Comparison of ENCODE assay signal across 8 cellular contexts in genomic region chr17:17042381-17042736, GRCh38. TPM values are rescaled to one million over a fixed set of nuclear protein-coding genes. Genes with fewer than 3 reads are reported as not detected.
DNase-seq lines count a peak whose midpoint lies in the region; ATAC-seq and TF ChIP-seq lines count a peak whose summit lies in the region.

TSS of gene MPRIP (plus strand) at chr17:17042457. CDS start at chr17:17042849, 392 bp downstream.

- no peak for ATAC-seq in GM18873 (IDR thresholded peaks at IDR 0.05; ENCODE audit: low FRiP score, unreplicated experiment)

- no peaks in the 10 kb centered on the region for H3K27me3 Mint-ChIP-seq in activated CD4-positive, alpha-beta T cell treated with anti-CD3 and anti-CD28 coated beads, Interleukin-2, amount 10 ng/mL, durations not matched to agents 24 days and 14 days
- peaks cover 2% of the 10 kb centered on the region for H3K27me3 Mint-ChIP-seq in activated T-helper 1 cell treated with anti-CD3 and anti-CD28 coated beads, Interleukin-12 subunit alpha, Interleukin-12 subunit beta, Interleukin-2, Interleukin-4 antibody, amounts not matched to agents 30 ng/mL and 10 ng/mL and 1 ng/mL, durations not matched to agents 14 hours and 24 hours and 36 hours (ENCODE audit: insufficient read depth)

- peaks cover 0 to 51% of the 10 kb centered on the region in 2 donors for H3K4me1 ChIP-seq in right atrium auricular region
- H3K4me1 ChIP-seq in skeletal muscle satellite cell (ENCODE audit: control insufficient read depth, insufficient read depth, low read length), result peaks cover 40% of the 10 kb centered on the region

- H3K36me3 ChIP-seq in right atrium auricular region (no peaks in the 10 kb centered on the region), skeletal muscle satellite cell (ENCODE audit: insufficient read depth, low read length) (peaks cover 6% of the 10 kb centered on the region)

- intact Hi-C loops in activated CD4-positive, alpha-beta T cell treated with anti-CD3 and anti-CD28 coated beads, Interleukin-2, amount 10 ng/mL, durations not matched to agents 24 days and 14 days (cut with micrococcal nuclease), result loop anchor here (2.0 to 5.0 kb wide), 2 partner anchors 75 to 262 kb away; no protein-coding TSS in a partner anchor
- intact Hi-C loops in activated T-helper 1 cell treated with anti-CD3 and anti-CD28 coated beads, Interleukin-12 subunit alpha, Interleukin-12 subunit beta, Interleukin-2, Interleukin-4 antibody, amounts not matched to agents 30 ng/mL and 10 ng/mL and 1 ng/mL, durations not matched to agents 14 hours and 24 hours and 36 hours (cut with micrococcal nuclease), result loop anchor here (2.0 to 10.0 kb wide), 4 partner anchors 76 to 712 kb away; partner anchors contain the start of gene FLCN

- peak within 1 kb of the TSS; percentile 92 for H3K9ac ChIP-seq in skeletal muscle satellite cell (ENCODE audit: low read depth, low read length)

- H3K9me3 Mint-ChIP-seq in activated CD4-positive, alpha-beta T cell treated with anti-CD3 and anti-CD28 coated beads, Interleukin-2, amount 10 ng/mL, durations not matched to agents 24 days and 14 days, result no peaks in the 10 kb centered on the region
- no peaks in the 10 kb centered on the region for H3K9me3 Mint-ChIP-seq in activated T-helper 1 cell treated with anti-CD3 and anti-CD28 coated beads, Interleukin-12 subunit alpha, Interleukin-12 subunit beta, Interleukin-2, Interleukin-4 antibody, amounts not matched to agents 30 ng/mL and 10 ng/mL and 1 ng/mL, durations not matched to agents 14 hours and 24 hours and 36 hours

- H3K4me3 Mint-ChIP-seq in activated CD4-positive, alpha-beta T cell treated with anti-CD3 and anti-CD28 coated beads, Interleukin-2, amount 10 ng/mL, durations not matched to agents 24 days and 14 days, result peak within 1 kb of the TSS; percentile 99
- peak within 1 kb of the TSS; percentile 96 for H3K4me3 Mint-ChIP-seq in activated T-helper 1 cell treated with anti-CD3 and anti-CD28 coated beads, Interleukin-12 subunit alpha, Interleukin-12 subunit beta, Interleukin-2, Interleukin-4 antibody, amounts not matched to agents 30 ng/mL and 10 ng/mL and 1 ng/mL, durations not matched to agents 14 hours and 24 hours and 36 hours

- peaks cover 36% of the 10 kb centered on the region for H3K4me1 Mint-ChIP-seq in activated CD4-positive, alpha-beta T cell treated with anti-CD3 and anti-CD28 coated beads, Interleukin-2, amount 10 ng/mL, durations not matched to agents 24 days and 14 days
- H3K4me1 Mint-ChIP-seq in activated T-helper 1 cell treated with anti-CD3 and anti-CD28 coated beads, Interleukin-12 subunit alpha, Interleukin-12 subunit beta, Interleukin-2, Interleukin-4 antibody, amounts not matched to agents 30 ng/mL and 10 ng/mL and 1 ng/mL, durations not matched to agents 14 hours and 24 hours and 36 hours (ENCODE audit: low read depth), result peaks cover 41% of the 10 kb centered on the region

- peak within 1 kb of the TSS; percentile 94 for H3K4me2 ChIP-seq in skeletal muscle satellite cell (ENCODE audit: low read length)

- H3K4me3 ChIP-seq in right atrium auricular region, result peak within 1 kb of the TSS; percentile 65 to 84
- peak within 1 kb of the TSS; percentile 87 for H3K4me3 ChIP-seq in skeletal muscle satellite cell (ENCODE audit: low read length)

- peaks cover 3% of the 10 kb centered on the region for H3K36me3 Mint-ChIP-seq in activated CD4-positive, alpha-beta T cell treated with anti-CD3 and anti-CD28 coated beads, Interleukin-2, amount 10 ng/mL, durations not matched to agents 24 days and 14 days (ENCODE audit: low read depth)
- H3K36me3 Mint-ChIP-seq in activated T-helper 1 cell treated with anti-CD3 and anti-CD28 coated beads, Interleukin-12 subunit alpha, Interleukin-12 subunit beta, Interleukin-2, Interleukin-4 antibody, amounts not matched to agents 30 ng/mL and 10 ng/mL and 1 ng/mL, durations not matched to agents 14 hours and 24 hours and 36 hours (ENCODE audit: low read depth), result peaks cover 1% of the 10 kb centered on the region

- H3K27me3 ChIP-seq in right atrium auricular region (no peaks in the 10 kb centered on the region), skeletal muscle satellite cell (ENCODE audit: control insufficient read depth, insufficient read depth, low read length) (no peaks in the 10 kb centered on the region)

- peak within 1 kb of the TSS; percentile 74 for H3K27ac Mint-ChIP-seq in activated CD4-positive, alpha-beta T cell treated with anti-CD3 and anti-CD28 coated beads, Interleukin-2, amount 10 ng/mL, durations not matched to agents 24 days and 14 days
- peak within 1 kb of the TSS; percentile 82 for H3K27ac Mint-ChIP-seq in activated T-helper 1 cell treated with anti-CD3 and anti-CD28 coated beads, Interleukin-12 subunit alpha, Interleukin-12 subunit beta, Interleukin-2, Interleukin-4 antibody, amounts not matched to agents 30 ng/mL and 10 ng/mL and 1 ng/mL, durations not matched to agents 14 hours and 24 hours and 36 hours

- peak within 1 kb of the TSS; percentile 86 to 87 for H3K27ac ChIP-seq in right atrium auricular region

- no peak for DNase-seq in activated CD4-positive, alpha-beta T cell treated with anti-CD3 and anti-CD28 coated beads, Interleukin-2, amount 10 ng/mL, durations not matched to agents 24 days and 14 days
- no peak for DNase-seq in activated CD4-positive, alpha-beta T cell treated with anti-CD3 and anti-CD28 coated beads for 4 hours
- DNase-seq in activated T-helper 1 cell treated with anti-CD3 and anti-CD28 coated beads, Interleukin-12 subunit alpha, Interleukin-12 subunit beta, Interleukin-2, Interleukin-4 antibody, amounts not matched to agents 30 ng/mL and 10 ng/mL and 1 ng/mL, durations not matched to agents 14 hours and 24 hours and 36 hours (ENCODE audit: low spot score), result no peak
- DNase-seq in right atrium auricular region (ENCODE audit: low spot score), result no peak
- no peak for DNase-seq in cerebellar nuclear complex (lab: John Stamatoyannopoulos, UW)
- no peak for DNase-seq in NCI-H146 (lab: John Stamatoyannopoulos, UW)

- TF ChIP-seq CTCF in right atrium auricular region (IDR thresholded peaks at IDR 0.05), result no peak

- H3K9me3 ChIP-seq in right atrium auricular region, result no peaks in the 10 kb centered on the region
- H3K9me3 ChIP-seq in skeletal muscle satellite cell (replicated peaks; ENCODE audit: low read length), result no peaks in the 10 kb centered on the region

RNA-seq across cellular contexts. Expression of gene MPRIP, which starts in this region (rescaled TPM):
- 155 and 161 TPM in 2 replicates for total RNA-seq in activated CD4-positive, alpha-beta T cell treated with anti-CD3 and anti-CD28 coated beads, Interleukin-2, amount 10 ng/mL, durations not matched to agents 24 days and 14 days
- total RNA-seq in activated T-helper 1 cell treated with anti-CD3 and anti-CD28 coated beads, Interleukin-12 subunit alpha, Interleukin-12 subunit beta, Interleukin-2, Interleukin-4 antibody, amounts not matched to agents 30 ng/mL and 10 ng/mL and 1 ng/mL, durations not matched to agents 14 hours and 24 hours and 36 hours, result 169 and 175 TPM in 2 replicates
- 100 to 1,000 TPM; 102 to 145 TPM for total RNA-seq in right atrium auricular region
- total RNA-seq in skeletal muscle satellite cell (2012; rRNA removed), result 86.2 and 103 TPM in 2 replicates
